In the genomic region with DNA sequence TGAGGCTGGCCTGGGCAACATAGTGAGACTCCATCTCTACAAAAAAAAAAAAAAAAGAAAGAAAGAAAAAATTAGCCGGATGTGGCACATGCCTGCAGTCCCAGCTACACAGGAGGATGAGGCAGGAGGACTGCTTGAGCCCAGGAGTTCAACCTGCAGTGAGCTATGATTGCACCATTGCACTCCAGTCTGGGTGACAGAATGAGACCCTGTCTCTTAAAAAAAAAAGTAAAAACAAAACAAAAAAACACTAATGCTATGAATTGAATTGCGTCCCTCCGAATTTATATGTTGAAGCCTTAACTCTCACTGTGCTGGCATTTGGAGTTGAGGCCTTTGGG, we compare ENCODE assay signal across 22 cellular contexts. TPM values are rescaled to one million over a fixed set of nuclear protein-coding genes. Genes with fewer than 3 reads are reported as not detected.
A peak's percentile ranks its signal among the peaks of the same experiment; 100 is the strongest.
DNase-seq lines count a peak whose midpoint lies in the region; ATAC-seq, FAIRE-seq and TF ChIP-seq lines count a peak whose summit lies in the region.
"Had no signal": no experiment of that assay in that cellular context is flagged by ENCODE, and none has a peak within 500 bp of the region (broad histone marks: within the 10 kb centered on the region; RNA-seq: fewer than 3 reads in every experiment).

No MANE protein-coding gene starts in this region.

- H3K27ac ChIP-seq in HepG2 (ENCODE audit: extremely low read length, insufficient read depth, low read length) (peak overlapping the region; percentile 69), right lobe of liver (no peak overlapping the region), body of pancreas (peak overlapping the region in 3 of 4 donors; percentile 43 to 83 (median 46)), neural progenitor cell (peak overlapping the region; percentile 14)
- H3K27ac ChIP-seq: HL-60 had no signal

- intact Hi-C loops in HepG2 (cut with micrococcal nuclease; ENCODE audit: unreplicated experiment) (no loop called here), right lobe of liver (cut with DNase I) (no loop called here), body of pancreas (cut with DNase I) (no loop called here)

- no TSS peak for BruUV-seq in HepG2 (replicated peaks; lab: Mats Ljungman, UMichigan)

- no peak for DNase-seq in HepG2 (ENCODE audit: low spot score)
- no peak for DNase-seq in right lobe of liver
- no peak for DNase-seq in body of pancreas
- DNase-seq in neural progenitor cell (ENCODE audit: low spot score): no peak
- no peak for DNase-seq in germinal center (ENCODE audit: low spot score)
- no peak for DNase-seq in foreskin fibroblast
- DNase-seq: 8988T; ACHN; DND-41; GOT3; Kasumi-1; NCI-H446 treated with DMSO at 0.1 percent for 48 hours; NCI-H526; NCI-H82; NK-92 treated with Interleukin-12 subunit alpha and Interleukin-12 subunit beta, amount 100 ng/mL, for 24 hours; PC-3 had no signal

- H3K27me3 ChIP-seq in HepG2 (ENCODE audit: control insufficient read depth in 1 of 2, insufficient read depth in 2 of 2, low read length in 2 of 2) (no peaks in the 10 kb centered on the region), right lobe of liver (no peaks in the 10 kb centered on the region), body of pancreas (no peaks in the 10 kb centered on the region), neural progenitor cell (no peaks in the 10 kb centered on the region)

- peaks cover 11% of the 10 kb centered on the region for H3K9me3 Mint-ChIP-seq in neural progenitor cell

- peaks cover 3% of the 10 kb centered on the region for H3K27me3 Mint-ChIP-seq in neural progenitor cell (ENCODE audit: insufficient read depth, low read depth)

- H3K4me3 Mint-ChIP-seq in neural progenitor cell: no peak overlapping the region

- H3K9ac ChIP-seq in HepG2 (ENCODE audit: insufficient read depth, low read depth, low read length): no peak overlapping the region
- H3K9ac ChIP-seq in neural progenitor cell: no peak overlapping the region

- peaks cover 15% of the 10 kb centered on the region for H3K4me1 Mint-ChIP-seq in neural progenitor cell

- H3F3A ChIP-seq in neural progenitor cell (ENCODE audit: low read depth): no peaks in the 10 kb centered on the region

- no peaks in the 10 kb centered on the region for H3K36me3 Mint-ChIP-seq in neural progenitor cell

- H3K36me3 ChIP-seq in HepG2 (replicated peaks in 1 of 2; ENCODE audit: control insufficient read depth in 1 of 2, insufficient read depth in 2 of 2, low read length in 2 of 2) (no peaks in the 10 kb centered on the region), right lobe of liver (no peaks in the 10 kb centered on the region), body of pancreas (replicated peaks in 1 of 2; ENCODE audit: insufficient read depth in 1 of 2, low read depth in 2 of 2) (no peaks in the 10 kb centered on the region), neural progenitor cell (no peaks in the 10 kb centered on the region)

- no peak overlapping the region for H3K27ac Mint-ChIP-seq in neural progenitor cell

- H3K4me1 ChIP-seq in HepG2 (ENCODE audit: insufficient read depth, low read length) (peaks cover 66% of the 10 kb centered on the region), right lobe of liver (peaks cover 0 to 7% (median 3%) of the 10 kb centered on the region in 4 donors), body of pancreas (peaks cover 51% of the 10 kb centered on the region), neural progenitor cell (peaks cover 8% of the 10 kb centered on the region)

- POLR2A ChIA-PET in HepG2 (lab: Yijun Ruan, JAX): interaction anchor here (0.7 to 1.0 kb wide), 3 partner anchors 13 to 95 kb away, joined by 3 to 7 read pairs (median 4); no protein-coding TSS in a partner anchor

- peaks cover 4% of the 10 kb centered on the region for H3K79me2 ChIP-seq in HepG2 (ENCODE audit: insufficient read depth, low read length)
- H3K79me2 ChIP-seq in neural progenitor cell (ENCODE audit: low read depth): no peaks in the 10 kb centered on the region

- peak overlapping the region; percentile 30 for H2AFZ ChIP-seq in HepG2 (ENCODE audit: low read length)
- H2AFZ ChIP-seq in neural progenitor cell (replicated peaks): no peak overlapping the region

- TF ChIP-seq POLR2A in HepG2 (IDR thresholded peaks at IDR 0.05; ENCODE audit: insufficient read depth in 1 of 2, low read depth in 2 of 2, low read length in 2 of 2) (no peak), right lobe of liver (IDR thresholded peaks at IDR 0.05) (no peak), body of pancreas (IDR thresholded peaks at IDR 0.05) (no peak), GM18505 (IDR thresholded peaks at IDR 0.05; ENCODE audit: borderline replicate concordance, extremely low read depth, insufficient read depth, insufficient read length) (no peak)

- H3K4me2 ChIP-seq in HepG2 (ENCODE audit: low read depth, low read length) (peak overlapping the region; percentile 44), neural progenitor cell (no peak overlapping the region)

- TF ChIP-seq CTCF in HepG2 (CRISPR knock-in tag; IDR thresholded peaks at IDR 0.05) (no peak), right lobe of liver (IDR thresholded peaks at IDR 0.05) (no peak), body of pancreas (IDR thresholded peaks at IDR 0.05) (no peak), neural progenitor cell (IDR thresholded peaks at IDR 0.05) (no peak), foreskin fibroblast (IDR thresholded peaks at IDR 0.05; ENCODE audit: low read depth, low read length) (no peak)

- in situ Hi-C loops in HepG2 (cut with HindIII; ENCODE audit: extremely low pct_ligation_motif_present, low pct_unique_long_range_greater_than_20kb): no loop called here

- H3K4me3 ChIP-seq in HepG2 (replicated peaks in 1 of 3; ENCODE audit: insufficient read depth in 1 of 3, low read depth in 2 of 3, low read length in 3 of 3) (no peak overlapping the region; a peak in 1 of 6 replicates), right lobe of liver (no peak overlapping the region), body of pancreas (no peak overlapping the region), neural progenitor cell (no peak overlapping the region), foreskin fibroblast (ENCODE audit: low read depth in 1 of 2, low read length in 2 of 2) (no peak overlapping the region)

- CTCF ChIA-PET in HepG2 (lab: Yijun Ruan, JAX; ENCODE audit: low intra/inter-chr PET ratio, low total read pairs): no interaction called here

- 56% methylated on average over 3 of the region's 3 CpGs for WGBS in HepG2 (ENCODE audit: low lambda C conversion rate)
- 88% methylated on average over 3 of the region's 3 CpGs for WGBS in right lobe of liver (ENCODE audit: insufficient coverage, low coverage, low lambda C conversion rate, missing lambda C conversion rate)
- 68 to 71% methylated on average over 3 of the region's 3 CpGs for WGBS in body of pancreas, 2 donors

- H4K20me1 ChIP-seq in HepG2 (ENCODE audit: insufficient read depth, low read length) (no peaks in the 10 kb centered on the region), neural progenitor cell (ENCODE audit: low read depth) (no peaks in the 10 kb centered on the region)

- no peak for FAIRE-seq in HepG2 (lab: Jason Lieb, UNC)
- FAIRE-seq: GM12892 had no signal

- ATAC-seq in HepG2 (peak; percentile 77), right lobe of liver (no peak), body of pancreas (no peak), GM18909 (IDR thresholded peaks at IDR 0.05; ENCODE audit: poor library complexity, unreplicated experiment) (no peak), GM18505 (IDR thresholded peaks at IDR 0.05; ENCODE audit: unreplicated experiment) (no peak)
- ATAC-seq: HCT116, PC-3 had no signal

- TF ChIP-seq RAD21 in HepG2 (CRISPR knock-in tag; IDR thresholded peaks at IDR 0.05): no peak

- H3K9me3 ChIP-seq in HepG2 (ENCODE audit: low read length) (peaks cover 5% of the 10 kb centered on the region; the same call in 1 of the 2 replicates), right lobe of liver (no peaks in the 10 kb centered on the region), body of pancreas (no peaks in the 10 kb centered on the region), neural progenitor cell (ENCODE audit: low read depth) (no peaks in the 10 kb centered on the region)

- TF ChIP-seq EP300 in HepG2 (IDR thresholded peaks at IDR 0.05; ENCODE audit: low read depth in 2 of 2, low read length in 2 of 2) (no peak), HepG2 (CRISPR knock-in tag; IDR thresholded peaks at IDR 0.05; ENCODE audit: borderline replicate concordance) (no peak)

TF ChIP-seq in HepG2, 621 proteins besides CTCF, POLR2A, EP300 and RAD21 (continues in another document):
- TF ChIP-seq ZNF263 (CRISPR knock-in tag; IDR thresholded peaks at IDR 0.05): peak; percentile 86; the same call in 1 of the 2 replicates
- TF ChIP-seq ZMYM3 (CRISPR knock-in tag; IDR thresholded peaks at IDR 0.05): 0 out of 2 replicates have a peak, but pooled peaks have one; percentile 58
- peak; percentile 17; the same call in 1 of the 2 replicates for TF ChIP-seq PHF8 (CRISPR knock-in tag; IDR thresholded peaks at IDR 0.05)

RNA-seq across cellular contexts. Expression of gene SLC38A11, which starts 19.9 kb away (rescaled TPM):
- 9.2 and 14.0 TPM in 2 replicates for total RNA-seq in HepG2 (2016; rRNA removed; fragmentation: Illumina TruSeq; extraction: Trizol)
- total RNA-seq in HepG2 (2016; cell fraction: cytosol; rRNA removed; fragmentation: Illumina TruSeq; extraction: Trizol; ENCODE audit: low read depth): 7.5 and 10.8 TPM in 2 replicates
- 10.8 and 11.2 TPM in 2 replicates for total RNA-seq in HepG2 (2016; cell fraction: insoluble cytoplasmic fraction; rRNA removed; fragmentation: Illumina TruSeq; extraction: Trizol)
- 8.8 and 10.3 TPM in 2 replicates for total RNA-seq in HepG2 (2016; cell fraction: membrane; rRNA removed; fragmentation: Illumina TruSeq; extraction: Trizol)
- 23.6 and 26.3 TPM in 2 replicates for total RNA-seq in HepG2 (2016; cell fraction: nucleus; rRNA removed; fragmentation: Illumina TruSeq; extraction: Trizol)
- polyA plus RNA-seq in HepG2 (2011; rRNA removed): 9.0 and 14.3 TPM in 2 replicates
- 4.6 and 5.6 TPM in 2 replicates for polyA plus RNA-seq in HepG2 (2011; cell fraction: cytosol; rRNA removed)
- 15.7 and 18.0 TPM in 2 replicates for polyA plus RNA-seq in HepG2 (2011; cell fraction: nucleus; rRNA removed)
- 11.1 and 18.8 TPM in 2 replicates for polyA plus RNA-seq in HepG2 (2012)
- polyA plus RNA-seq in HepG2 (2016; cell fraction: cytosol; fragmentation: Illumina TruSeq; extraction: Trizol; ENCODE audit: low read depth): 1.8 and 2.2 TPM in 2 replicates
- 7.5 and 13.3 TPM in 2 replicates for polyA plus RNA-seq in HepG2 (2016; cell fraction: insoluble cytoplasmic fraction; fragmentation: Illumina TruSeq; extraction: Trizol; ENCODE audit: low read depth)
- 1.5 and 3.0 TPM in 2 replicates for polyA plus RNA-seq in HepG2 (2016; cell fraction: membrane; fragmentation: Illumina TruSeq; extraction: Trizol; ENCODE audit: low read depth)
- 29.4 and 32.8 TPM in 2 replicates for polyA plus RNA-seq in HepG2 (2016; cell fraction: nucleus; fragmentation: Illumina TruSeq; extraction: Trizol; ENCODE audit: insufficient read depth, low read depth)
- 10.0 TPM in 1 of 2 replicates, not detected in the other for polyA minus RNA-seq in HepG2 (2011; rRNA and poly(A)+ RNA removed; ENCODE audit: low replicate concordance)
- 5.0 and 5.3 TPM in 2 replicates for polyA minus RNA-seq in HepG2 (2011; cell fraction: cytosol; rRNA and poly(A)+ RNA removed)
- 27.4 and 31.1 TPM in 2 replicates for polyA minus RNA-seq in HepG2 (2011; cell fraction: nucleus; rRNA and poly(A)+ RNA removed)
- total RNA-seq in right lobe of liver: 1 to 10 TPM in 5 of 6 experiments, under 1 TPM in 1; 0.58 to 3.6 (median 2.1) TPM
- total RNA-seq in body of pancreas: 1 to 10 TPM; 1.6 to 2.9 TPM
- total RNA-seq in neural progenitor cell (ENCODE audit: low replicate concordance): not detected in 2 replicates
- total RNA-seq: MCF 10A had no signal

Comparison
In these comparisons a context has a peak if more than half of its experiments do, and no peak if none do; other contexts are left out.
1. H3K27ac ChIP-seq: peak in HepG2 (single experiment), body of pancreas (3 of 4) and neural progenitor cell (single experiment); none in right lobe of liver (0 of 3).